ENCODE assay signal across 35 cellular contexts in the genomic region with DNA sequence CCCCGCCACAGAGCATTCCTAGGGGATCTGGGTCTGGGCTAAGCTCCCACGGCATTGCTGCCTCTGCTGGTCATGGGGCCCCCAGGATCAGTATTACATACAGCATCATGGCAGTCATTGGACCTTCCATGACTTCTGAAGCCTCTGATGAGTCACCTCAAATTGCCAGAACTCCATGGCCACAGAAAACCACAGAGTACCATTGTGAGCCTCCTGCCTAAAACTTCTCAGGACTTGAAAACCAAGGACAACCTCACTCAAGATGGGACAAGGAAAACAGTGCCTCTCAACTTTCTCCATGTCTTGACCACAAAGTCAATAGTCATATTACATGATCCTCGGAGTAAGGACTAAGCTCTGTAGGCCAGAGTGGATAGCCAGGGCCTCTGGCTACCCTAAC.
"Had no signal": no experiment of that assay in that cellular context is flagged by ENCODE, and none has a peak within 500 bp of the region (broad histone marks: within the 10 kb centered on the region; RNA-seq: fewer than 3 reads in every experiment).

No MANE protein-coding gene starts in this region.

- H3K4me1 ChIP-seq: adrenal gland, breast epithelium had no signal

- H3K27ac ChIP-seq: adrenal gland, breast epithelium, WERI-Rb-1 had no signal

- H3K27me3 ChIP-seq: adrenal gland, breast epithelium had no signal

- DNase-seq: activated CD4-positive, alpha-beta memory T cell treated with anti-CD3 and anti-CD28 coated beads for 36 hours; activated CD4-positive, alpha-beta T cell treated with anti-CD3 and anti-CD28 coated beads for 1 hour; activated CD4-positive, alpha-beta T cell treated with anti-CD3 and anti-CD28 coated beads for 36 hours; activated CD4-positive, alpha-beta T cell treated with anti-CD3 and anti-CD28 coated beads, Interleukin-2, amount 10 ng/mL, durations not matched to agents 24 days and 14 days; activated CD4-positive, alpha-beta T cell treated with anti-CD3 and anti-CD28 coated beads, Interleukin-2, amount 50 U/mL, for 1 hour; activated CD4-positive, alpha-beta T cell treated with anti-CD3 and anti-CD28 coated beads, Interleukin-2, amount 50 U/mL, for 4 hours; activated CD4-positive, CD25-positive, alpha-beta regulatory T cell; activated CD8-positive, alpha-beta memory T cell treated with anti-CD3 and anti-CD28 coated beads, Interleukin-2, amount 50 U/mL, for 4 hours; activated CD8-positive, alpha-beta T cell treated with anti-CD3 and anti-CD28 coated beads for 36 hours; activated effector memory CD4-positive, alpha-beta T cell treated with anti-CD3 and anti-CD28 coated beads, Interleukin-2, amount 50 U/mL, for 16 hours; activated gamma-delta T cell treated with Interleukin-2 at 50 U/mL for 16 hours; activated naive CD4-positive, alpha-beta T cell; activated naive CD4-positive, alpha-beta T cell treated with anti-CD3 and anti-CD28 coated beads for 36 hours; activated naive CD4-positive, alpha-beta T cell treated with anti-CD3 and anti-CD28 coated beads, Interleukin-2, amount 50 U/mL, for 16 hours; activated naive CD8-positive, alpha-beta T cell treated with anti-CD3 and anti-CD28 coated beads for 36 hours; activated T-cell treated with anti-CD3 and anti-CD28 coated beads for 4 hours; activated T-cell treated with anti-CD3 and anti-CD28 coated beads, Interleukin-2, amount 50 U/mL, for 1 hour; activated T-cell treated with anti-CD3 and anti-CD28 coated beads, Interleukin-2, amount 50 U/mL, for 4 hours; activated T-cell treated with anti-CD3 and anti-CD28 coated beads, Interleukin-2, amount 50 U/mL, for 72 hours; adrenal gland; amniotic stem cell; aorta; central memory CD4-positive, alpha-beta T cell; SW 1271; T-helper 1 cell; T-helper 2 cell; T-helper 9 cell; WERI-Rb-1 had no signal

- H3K36me3 ChIP-seq: adrenal gland, breast epithelium, WERI-Rb-1 had no signal

- FAIRE-seq: astrocyte, TTC549 had no signal

- ATAC-seq: activated CD4-positive, alpha-beta T cell treated with anti-CD3 and anti-CD28 coated beads for 36 hours; activated CD4-positive, CD25-positive, alpha-beta regulatory T cell treated with anti-CD3 and anti-CD28 coated beads, Interleukin-2, amount 50 U/mL, for 24 hours; activated CD8-positive, alpha-beta T cell treated with anti-CD3 and anti-CD28 coated beads for 36 hours; activated naive CD4-positive, alpha-beta T cell treated with anti-CD3 and anti-CD28 coated beads, Interleukin-2, amount 50 U/mL, for 72 hours; activated T-cell treated with anti-CD3 and anti-CD28 coated beads, Interleukin-2, amount 50 U/mL, for 4 hours; activated T-cell treated with anti-CD3 and anti-CD28 coated beads, Interleukin-2, amount 50 U/mL, for 72 hours; activated T-helper 17 cell treated with anti-CD3 and anti-CD28 coated beads, Interleukin-2, amount 50 U/mL, for 72 hours; WTC11 had no signal

- H3K9me3 ChIP-seq: adrenal gland, breast epithelium had no signal

- H3K4me3 ChIP-seq: adrenal gland, breast epithelium had no signal
